1 cellular context compared by ENCODE assay signal in the genomic region with DNA sequence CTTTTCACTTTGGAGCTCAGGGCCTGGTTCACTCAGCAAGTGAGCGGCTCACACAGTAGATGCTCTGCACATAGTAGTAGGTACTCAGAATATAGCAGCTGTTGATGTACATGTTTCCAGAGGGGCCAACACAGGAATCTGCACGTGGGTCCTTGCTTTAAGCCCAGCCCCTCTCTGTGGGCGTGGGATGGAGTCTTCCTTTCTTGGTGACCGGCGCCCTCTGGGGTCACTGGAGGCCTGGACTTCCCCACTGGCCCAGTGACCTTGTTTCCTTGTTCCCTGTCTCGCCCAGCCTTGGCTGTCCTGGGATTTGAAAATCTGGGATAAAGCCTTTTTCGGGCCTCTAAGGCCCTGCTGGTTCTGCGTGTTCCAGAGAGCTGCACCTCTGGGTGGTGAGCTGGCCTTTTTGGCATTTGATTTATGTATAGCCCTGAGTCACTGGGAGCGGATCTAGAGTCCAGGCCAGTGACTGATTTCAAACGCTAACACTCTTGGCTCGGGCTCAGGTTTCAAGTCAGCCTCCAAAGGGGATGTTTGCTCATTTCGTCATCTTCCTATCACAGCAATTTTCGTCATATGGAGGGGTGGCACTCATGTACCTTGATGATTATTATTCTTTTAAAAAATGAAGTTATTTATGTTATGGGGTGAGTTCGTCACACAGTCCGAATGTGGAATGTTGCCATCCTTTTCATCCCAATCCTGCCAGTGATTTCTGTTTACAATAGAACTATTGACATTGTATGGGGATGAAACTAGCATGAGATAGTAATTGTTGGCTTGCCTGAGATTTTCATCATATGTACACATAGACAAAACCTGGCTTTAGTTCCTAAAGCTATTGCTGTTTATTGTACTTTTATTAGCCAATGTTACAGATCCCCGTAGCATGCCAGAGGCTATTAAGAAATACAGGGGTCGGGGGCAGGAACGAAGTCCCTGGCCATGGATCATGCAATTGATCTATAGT.
TF ChIP-seq lines count a peak whose summit lies in the region.

No MANE protein-coding gene starts in this region.

TF ChIP-seq in HepG2, 621 proteins besides CTCF, POLR2A, EP300 and RAD21 (continued from another document):
- TF ChIP-seq, protein P1, sequence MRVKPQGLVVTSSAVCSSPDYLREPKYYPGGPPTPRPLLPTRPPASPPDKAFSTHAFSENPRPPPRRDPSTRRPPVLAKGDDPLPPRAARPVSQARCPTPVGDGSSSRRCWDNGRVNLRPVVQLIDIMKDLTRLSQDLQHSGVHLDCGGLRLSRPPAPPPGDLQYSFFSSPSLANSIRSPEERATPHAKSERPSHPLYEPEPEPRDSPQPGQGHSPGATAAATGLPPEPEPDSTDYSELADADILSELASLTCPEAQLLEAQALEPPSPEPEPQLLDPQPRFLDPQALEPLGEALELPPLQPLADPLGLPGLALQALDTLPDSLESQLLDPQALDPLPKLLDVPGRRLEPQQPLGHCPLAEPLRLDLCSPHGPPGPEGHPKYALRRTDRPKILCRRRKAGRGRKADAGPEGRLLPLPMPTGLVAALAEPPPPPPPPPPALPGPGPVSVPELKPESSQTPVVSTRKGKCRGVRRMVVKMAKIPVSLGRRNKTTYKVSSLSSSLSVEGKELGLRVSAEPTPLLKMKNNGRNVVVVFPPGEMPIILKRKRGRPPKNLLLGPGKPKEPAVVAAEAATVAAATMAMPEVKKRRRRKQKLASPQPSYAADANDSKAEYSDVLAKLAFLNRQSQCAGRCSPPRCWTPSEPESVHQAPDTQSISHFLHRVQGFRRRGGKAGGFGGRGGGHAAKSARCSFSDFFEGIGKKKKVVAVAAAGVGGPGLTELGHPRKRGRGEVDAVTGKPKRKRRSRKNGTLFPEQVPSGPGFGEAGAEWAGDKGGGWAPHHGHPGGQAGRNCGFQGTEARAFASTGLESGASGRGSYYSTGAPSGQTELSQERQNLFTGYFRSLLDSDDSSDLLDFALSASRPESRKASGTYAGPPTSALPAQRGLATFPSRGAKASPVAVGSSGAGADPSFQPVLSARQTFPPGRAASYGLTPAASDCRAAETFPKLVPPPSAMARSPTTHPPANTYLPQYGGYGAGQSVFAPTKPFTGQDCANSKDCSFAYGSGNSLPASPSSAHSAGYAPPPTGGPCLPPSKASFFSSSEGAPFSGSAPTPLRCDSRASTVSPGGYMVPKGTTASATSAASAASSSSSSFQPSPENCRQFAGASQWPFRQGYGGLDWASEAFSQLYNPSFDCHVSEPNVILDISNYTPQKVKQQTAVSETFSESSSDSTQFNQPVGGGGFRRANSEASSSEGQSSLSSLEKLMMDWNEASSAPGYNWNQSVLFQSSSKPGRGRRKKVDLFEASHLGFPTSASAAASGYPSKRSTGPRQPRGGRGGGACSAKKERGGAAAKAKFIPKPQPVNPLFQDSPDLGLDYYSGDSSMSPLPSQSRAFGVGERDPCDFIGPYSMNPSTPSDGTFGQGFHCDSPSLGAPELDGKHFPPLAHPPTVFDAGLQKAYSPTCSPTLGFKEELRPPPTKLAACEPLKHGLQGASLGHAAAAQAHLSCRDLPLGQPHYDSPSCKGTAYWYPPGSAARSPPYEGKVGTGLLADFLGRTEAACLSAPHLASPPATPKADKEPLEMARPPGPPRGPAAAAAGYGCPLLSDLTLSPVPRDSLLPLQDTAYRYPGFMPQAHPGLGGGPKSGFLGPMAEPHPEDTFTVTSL (CRISPR knock-in tag; IDR thresholded peaks at IDR 0.05; ENCODE audit: borderline replicate concordance), result peak; percentile 77; the same call in 1 of the 2 replicates
- TF ChIP-seq ZC3H13 (CRISPR knock-in tag; IDR thresholded peaks at IDR 0.05) (no peak), SCMH1 (CRISPR knock-in tag; IDR thresholded peaks at IDR 0.05; ENCODE audit: borderline replicate concordance) (no peak), ZNF296 (CRISPR knock-in tag; conservative IDR thresholded peaks at IDR 0.05) (no peak), ZNF543 (CRISPR knock-in tag; IDR thresholded peaks at IDR 0.05) (no peak), KDM5B (CRISPR knock-in tag; IDR thresholded peaks at IDR 0.05; ENCODE audit: borderline replicate concordance) (0 out of 2 replicates have a peak, but pooled peaks have one; percentile 23), MYNN (CRISPR knock-in tag; IDR thresholded peaks at IDR 0.05; ENCODE audit: low read depth) (no peak), ZNF552 (CRISPR knock-in tag; IDR thresholded peaks at IDR 0.05; ENCODE audit: borderline replicate concordance) (no peak), RNF2 (conservative IDR thresholded peaks at IDR 0.05; ENCODE audit: low read depth) (no peak), ZNF33B (CRISPR knock-in tag; IDR thresholded peaks at IDR 0.05) (no peak), RCOR2 (CRISPR knock-in tag; IDR thresholded peaks at IDR 0.05) (peak; percentile 71; the same call in 1 of the 2 replicates), NBN (conservative IDR thresholded peaks at IDR 0.05) (no peak)
- TF ChIP-seq, protein P2, sequence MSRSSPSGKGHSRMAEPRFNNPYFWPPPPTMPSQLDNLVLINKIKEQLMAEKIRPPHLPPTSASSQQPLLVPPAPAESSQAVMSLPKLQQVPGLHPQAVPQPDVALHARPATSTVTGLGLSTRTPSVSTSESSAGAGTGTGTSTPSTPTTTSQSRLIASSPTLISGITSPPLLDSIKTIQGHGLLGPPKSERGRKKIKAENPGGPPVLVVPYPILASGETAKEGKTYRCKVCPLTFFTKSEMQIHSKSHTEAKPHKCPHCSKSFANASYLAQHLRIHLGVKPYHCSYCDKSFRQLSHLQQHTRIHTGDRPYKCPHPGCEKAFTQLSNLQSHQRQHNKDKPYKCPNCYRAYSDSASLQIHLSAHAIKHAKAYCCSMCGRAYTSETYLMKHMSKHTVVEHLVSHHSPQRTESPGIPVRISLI (CRISPR knock-in tag; IDR thresholded peaks at IDR 0.05; ENCODE audit: borderline replicate concordance), result peak; percentile 42; the same call in 1 of the 2 replicates
TF ChIP-seq in HepG2: peak in this region for 183.
